8 cellular contexts compared by ENCODE assay signal in genomic region chr4:82900335-82901128, GRCh38. TPM values are rescaled to one million over a fixed set of nuclear protein-coding genes. Genes with fewer than 3 reads are reported as not detected.
A peak's percentile ranks its signal among the peaks of the same experiment; 100 is the strongest.
DNase-seq lines count a peak whose midpoint lies in the region; ATAC-seq and TF ChIP-seq lines count a peak whose summit lies in the region.

TSS of gene THAP9 (plus strand) at chr4:82900735. CDS start at chr4:82900803, 68 bp downstream.

- H3K27me3 ChIP-seq in spleen (replicated peaks in 1 of 7) = no peaks in the 10 kb centered on the region

- DNase-seq in AG20443 (ENCODE audit: low spot score) (peak; percentile 95), NCI-H345 (lab: John Stamatoyannopoulos, UW) (peak; percentile 97), cerebellar cortex (ENCODE audit: low spot score) (peak; percentile 100), iris pigment epithelial cell (ENCODE audit: low read depth) (peak; percentile 100), spleen (peak; percentile 99)
- DNase-seq in activated CD4-positive, CD25-positive, alpha-beta regulatory T cell (lab: John Stamatoyannopoulos, UW) = peak; percentile 88 to 95 (median 93)

- peaks cover 0 to 25% (median 6%) of the 10 kb centered on the region in 6 donors for H3K36me3 ChIP-seq in spleen

- peak; percentile 90 for ATAC-seq in GM19035 (IDR thresholded peaks at IDR 0.05; ENCODE audit: unreplicated experiment)
- peak; percentile 92 for ATAC-seq in HG03280 (IDR thresholded peaks at IDR 0.05; ENCODE audit: unreplicated experiment)

- WGBS in spleen, 5 donors = 0 to 1% (median 0%) methylated on average over 51 to 69 of the region's 69 CpGs

- H3K4me3 ChIP-seq in spleen = peak within 1 kb of the TSS; percentile 58 to 83 (median 62)

- H3K27ac ChIP-seq in spleen = peak within 1 kb of the TSS; percentile 98 to 100 (median 99)

- H3K9me3 ChIP-seq in spleen = no peaks in the 10 kb centered on the region

- intact Hi-C loops in spleen (cut with DNase I; ENCODE audit: low total_unique reads) = loop anchor here (10.0 kb wide), 1 partner anchor 114 kb away; the partner anchor contains the start of gene LIN54

- TF ChIP-seq POLR2A in spleen (IDR thresholded peaks at IDR 0.05) = peak in 2 of 3 donors; percentile 9 to 85

- H3K4me1 ChIP-seq in spleen = peaks cover 29 to 68% (median 43%) of the 10 kb centered on the region in 6 donors

- TF ChIP-seq CTCF in spleen (IDR thresholded peaks at IDR 0.05 in 8 of 11, conservative IDR thresholded peaks at IDR 0.05 in 3 of 11) = peak in 2 of 11 experiments; percentile 12 to 17

RNA-seq across cellular contexts. Expression of gene THAP9, which starts in this region (rescaled TPM):
- total RNA-seq in spleen = 1 to 10 TPM; 2.8 to 8.1 (median 3.6) TPM
- 1 to 10 TPM; 1.8 to 2.4 (median 2.1) TPM for polyA plus RNA-seq in spleen

Comparison
In these comparisons a context has a peak if more than half of its experiments do, and no peak if none do; other contexts are left out.
1. Peak in every context shown above with its lines: DNase-seq, ATAC-seq, H3K4me3 ChIP-seq and H3K27ac ChIP-seq.